18 cellular contexts compared by ENCODE assay signal in genomic region chr15:63227689-63228088, GRCh38. TPM values are rescaled to one million over a fixed set of nuclear protein-coding genes. Genes with fewer than 3 reads are reported as not detected.
A peak's percentile ranks its signal among the peaks of the same experiment; 100 is the strongest.
DNase-seq lines count a peak whose midpoint lies in the region; ATAC-seq, FAIRE-seq and TF ChIP-seq lines count a peak whose summit lies in the region.
"Had no signal": no experiment of that assay in that cellular context is flagged by ENCODE, and none has a peak within 500 bp of the region (broad histone marks: within the 10 kb centered on the region; RNA-seq: fewer than 3 reads in every experiment).

No MANE protein-coding gene starts in this region.

- peaks cover 87% of the 10 kb centered on the region for H3K4me1 Mint-ChIP-seq in stimulated activated naive CD8-positive, alpha-beta T cell treated with anti-CD3 and anti-CD28 coated beads, Interleukin-15, Interleukin-2, amounts not matched to agents 100 ng/mL and 50 ng/mL, for 24 hours (ENCODE audit: low read depth)
- peaks cover 42% of the 10 kb centered on the region for H3K4me1 Mint-ChIP-seq in activated T-helper 17 cell treated with anti-CD3 and anti-CD28 coated beads, Interleukin-2, amount 50 U/mL, for 72 hours
- peaks cover 16% of the 10 kb centered on the region for H3K4me1 Mint-ChIP-seq in mesothelial cell of epicardium

- no peak for ATAC-seq in stimulated activated naive CD8-positive, alpha-beta T cell treated with anti-CD3 and anti-CD28 coated beads, Interleukin-15, Interleukin-2, amounts not matched to agents 100 U/mL and 50 U/mL, for 24 hours
- ATAC-seq in activated T-helper 17 cell treated with anti-CD3 and anti-CD28 coated beads, Interleukin-2, amount 50 U/mL, for 72 hours (replicated peaks): no peak
- ATAC-seq in GM21390 (IDR thresholded peaks at IDR 0.05; ENCODE audit: unreplicated experiment) (no peak), foreskin keratinocyte (no peak)
- ATAC-seq: GM12878, left cardiac atrium, Right ventricle myocardium inferior had no signal

- H3K27ac ChIP-seq in foreskin keratinocyte: no peak overlapping the region
- H3K27ac ChIP-seq: thoracic aorta had no signal

- no peak overlapping the region for H3K4me3 ChIP-seq in BE2C (ENCODE audit: low read depth, low read length)
- H3K4me3 ChIP-seq: GM12878, thoracic aorta had no signal

- no peak overlapping the region for H3K4me3 Mint-ChIP-seq in stimulated activated naive CD8-positive, alpha-beta T cell treated with anti-CD3 and anti-CD28 coated beads, Interleukin-15, Interleukin-2, amounts not matched to agents 100 ng/mL and 50 ng/mL, for 24 hours
- H3K4me3 Mint-ChIP-seq in activated T-helper 17 cell treated with anti-CD3 and anti-CD28 coated beads, Interleukin-2, amount 50 U/mL, for 72 hours: peak overlapping the region; percentile 0
- no peak overlapping the region for H3K4me3 Mint-ChIP-seq in mesothelial cell of epicardium

- H3K27me3 ChIP-seq in BE2C (no peaks in the 10 kb centered on the region), foreskin keratinocyte (no peaks in the 10 kb centered on the region)

- no peak for TF ChIP-seq CTCF in mesothelial cell of epicardium (IDR thresholded peaks at IDR 0.05; ENCODE audit: unreplicated experiment)
- TF ChIP-seq CTCF in BE2C (IDR thresholded peaks at IDR 0.05; ENCODE audit: low read depth, low read length): no peak
- TF ChIP-seq CTCF in foreskin keratinocyte (conservative IDR thresholded peaks at IDR 0.05): no peak

- peak overlapping the region; percentile 79 for H3K27ac Mint-ChIP-seq in stimulated activated naive CD8-positive, alpha-beta T cell treated with anti-CD3 and anti-CD28 coated beads, Interleukin-15, Interleukin-2, amounts not matched to agents 100 ng/mL and 50 ng/mL, for 24 hours
- H3K27ac Mint-ChIP-seq in activated T-helper 17 cell treated with anti-CD3 and anti-CD28 coated beads, Interleukin-2, amount 50 U/mL, for 72 hours: peak overlapping the region; percentile 62
- H3K27ac Mint-ChIP-seq in mesothelial cell of epicardium: peak overlapping the region; percentile 55

- peaks cover 5% of the 10 kb centered on the region for H3K4me1 ChIP-seq in BE2C
- peaks cover 6% of the 10 kb centered on the region for H3K4me1 ChIP-seq in foreskin keratinocyte

- no peaks in the 10 kb centered on the region for H3K9me3 Mint-ChIP-seq in stimulated activated naive CD8-positive, alpha-beta T cell treated with anti-CD3 and anti-CD28 coated beads, Interleukin-15, Interleukin-2, amounts not matched to agents 100 ng/mL and 50 ng/mL, for 24 hours
- no peaks in the 10 kb centered on the region for H3K9me3 Mint-ChIP-seq in activated T-helper 17 cell treated with anti-CD3 and anti-CD28 coated beads, Interleukin-2, amount 50 U/mL, for 72 hours
- no peaks in the 10 kb centered on the region for H3K9me3 Mint-ChIP-seq in mesothelial cell of epicardium

- H3K9me3 ChIP-seq in BE2C: no peaks in the 10 kb centered on the region
- H3K9me3 ChIP-seq: thoracic aorta had no signal

- no peak for DNase-seq in stimulated activated naive CD8-positive, alpha-beta T cell treated with anti-CD3 and anti-CD28 coated beads, Interleukin-15, Interleukin-2, amounts not matched to agents 100 U/mL and 50 U/mL, for 24 hours
- DNase-seq in mesothelial cell of epicardium (ENCODE audit: low spot score in 2 of 2, unreplicated experiment in 2 of 2) (no peak), RCC 7860 (ENCODE audit: low spot score) (no peak), BE2C (no peak), foreskin keratinocyte (no peak)
- DNase-seq: activated CD4-positive, CD25-positive, alpha-beta regulatory T cell treated with anti-CD3 and anti-CD28 coated beads, Interleukin-2, amount 50 U/mL, for 72 hours; GDM1; left cardiac atrium; NCI-H146; NCI-H2227 treated with DMSO at 0.1 percent for 48 hours had no signal

- FAIRE-seq in RCC 7860 (lab: Jason Lieb, UNC): no peak
- FAIRE-seq: colon, frontal cortex, GM12878 had no signal

- no peaks in the 10 kb centered on the region for H3K27me3 Mint-ChIP-seq in stimulated activated naive CD8-positive, alpha-beta T cell treated with anti-CD3 and anti-CD28 coated beads, Interleukin-15, Interleukin-2, amounts not matched to agents 100 ng/mL and 50 ng/mL, for 24 hours
- no peaks in the 10 kb centered on the region for H3K27me3 Mint-ChIP-seq in activated T-helper 17 cell treated with anti-CD3 and anti-CD28 coated beads, Interleukin-2, amount 50 U/mL, for 72 hours
- no peaks in the 10 kb centered on the region for H3K27me3 Mint-ChIP-seq in mesothelial cell of epicardium (ENCODE audit: low read depth)

- H3K36me3 Mint-ChIP-seq in stimulated activated naive CD8-positive, alpha-beta T cell treated with anti-CD3 and anti-CD28 coated beads, Interleukin-15, Interleukin-2, amounts not matched to agents 100 ng/mL and 50 ng/mL, for 24 hours (ENCODE audit: low read depth): peaks cover 59% of the 10 kb centered on the region
- peaks cover 72% of the 10 kb centered on the region for H3K36me3 Mint-ChIP-seq in activated T-helper 17 cell treated with anti-CD3 and anti-CD28 coated beads, Interleukin-2, amount 50 U/mL, for 72 hours (ENCODE audit: low read depth)
- H3K36me3 Mint-ChIP-seq in mesothelial cell of epicardium: no peaks in the 10 kb centered on the region

- H3K36me3 ChIP-seq in BE2C: no peaks in the 10 kb centered on the region
- H3K36me3 ChIP-seq: thoracic aorta had no signal

RNA-seq across cellular contexts. Expression of gene RAB8B, which starts 38.3 kb away (rescaled TPM):
- 100 to 1,000 TPM in 1 of 2 donors, 10 to 100 TPM in 1; 68.1 to 185 TPM for total RNA-seq in activated T-helper 17 cell treated with anti-CD3 and anti-CD28 coated beads, Interleukin-2, amount 50 U/mL, for 72 hours
- total RNA-seq in mesothelial cell of epicardium: 20.2 to 27.1 TPM (median 22.7 TPM) in 3 replicates
- 5.5 TPM for polyA plus RNA-seq in BE2C (2012; ENCODE audit: insufficient read depth, insufficient read length, low read depth)
- 18.9 and 20.4 TPM in 2 replicates for total RNA-seq in foreskin keratinocyte
- polyA plus RNA-seq in foreskin keratinocyte: 4.5 and 5.1 TPM in 2 replicates

RNA-seq across cellular contexts. Expression of gene APH1B, which starts 49.7 kb away (rescaled TPM):
- 1 to 10 TPM; 7.8 to 8.7 TPM for total RNA-seq in activated T-helper 17 cell treated with anti-CD3 and anti-CD28 coated beads, Interleukin-2, amount 50 U/mL, for 72 hours
- total RNA-seq in mesothelial cell of epicardium: 19.7 to 22.0 TPM (median 21.9 TPM) in 3 replicates
- 0.96 TPM for polyA plus RNA-seq in BE2C (2012; ENCODE audit: insufficient read depth, insufficient read length, low read depth)
- total RNA-seq in foreskin keratinocyte: 5.3 and 5.7 TPM in 2 replicates
- 6.6 and 7.7 TPM in 2 replicates for polyA plus RNA-seq in foreskin keratinocyte
